Comparison of ENCODE assay signal across 8 cellular contexts in the genomic region with DNA sequence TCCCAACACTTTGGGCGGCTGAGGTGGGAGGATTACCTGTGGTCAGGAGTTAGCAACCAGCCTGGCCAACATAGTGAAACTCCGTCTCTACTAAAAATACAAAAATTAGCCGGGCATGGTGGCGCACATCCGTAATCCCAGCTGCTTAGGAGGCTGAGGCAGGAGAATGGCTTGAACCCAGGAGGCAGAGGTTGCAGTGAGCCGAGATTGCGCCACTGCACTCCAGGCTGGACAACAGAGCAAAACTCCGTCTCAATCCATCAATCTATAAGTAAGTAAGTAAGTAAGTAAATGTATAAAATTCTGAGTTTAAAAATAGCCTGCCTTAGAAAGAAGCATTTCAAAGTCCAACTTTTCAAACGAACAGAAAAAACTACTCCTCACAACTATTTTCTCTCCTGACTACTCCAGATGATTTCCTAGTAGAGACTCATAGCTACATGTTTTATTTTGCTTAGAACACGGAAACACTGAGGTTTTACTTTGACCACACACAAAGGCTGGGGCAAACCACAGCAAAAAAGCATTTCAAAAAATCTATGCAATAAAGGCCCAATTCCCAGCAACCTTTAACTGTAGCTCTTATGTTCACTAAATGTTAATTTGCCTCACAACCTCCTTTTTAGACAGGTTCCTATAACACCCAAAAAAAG. TPM values are rescaled to one million over a fixed set of nuclear protein-coding genes. Genes with fewer than 3 reads are reported as not detected.
A peak's percentile ranks its signal among the peaks of the same experiment; 100 is the strongest.
DNase-seq lines count a peak whose midpoint lies in the region; ATAC-seq and FAIRE-seq lines count a peak whose summit lies in the region.

No MANE protein-coding gene starts in this region.

- H3K9ac ChIP-seq in skeletal muscle satellite cell (ENCODE audit: low read depth, low read length): peak overlapping the region; percentile 55

- peak overlapping the region; percentile 33 for H3K4me3 ChIP-seq in skeletal muscle satellite cell (ENCODE audit: low read length)

- DNase-seq in Kasumi-1 (lab: John Stamatoyannopoulos, UW) (peak; percentile 50 to 57), amniotic epithelial cell (ENCODE audit: low read depth) (peak; percentile 60), urothelium cell line (ENCODE audit: low spot score) (no peak), NCI-H1694 treated with DMSO at 0.1 percent for 48 hours (lab: John Stamatoyannopoulos, UW) (no peak)

- H3K36me3 ChIP-seq in skeletal muscle satellite cell (ENCODE audit: insufficient read depth, low read length): peaks cover 21% of the 10 kb centered on the region

- no peak for FAIRE-seq in urothelium cell line (lab: Jason Lieb, UNC)

- peak overlapping the region; percentile 63 for H3K4me2 ChIP-seq in skeletal muscle satellite cell (ENCODE audit: low read length)

- H3K9me3 ChIP-seq in skeletal muscle satellite cell (replicated peaks; ENCODE audit: low read length): no peaks in the 10 kb centered on the region

- H3K4me1 ChIP-seq in skeletal muscle satellite cell (ENCODE audit: control insufficient read depth, insufficient read depth, low read length): peaks cover 31% of the 10 kb centered on the region

- ATAC-seq in GM18909 (IDR thresholded peaks at IDR 0.05; ENCODE audit: poor library complexity, unreplicated experiment): peak; percentile 34
- ATAC-seq in HG02973 (IDR thresholded peaks at IDR 0.05; ENCODE audit: unreplicated experiment): no peak
- no peak for ATAC-seq in GM19023 (IDR thresholded peaks at IDR 0.05; ENCODE audit: unreplicated experiment)

- H3K27me3 ChIP-seq in skeletal muscle satellite cell (ENCODE audit: control insufficient read depth, insufficient read depth, low read length): no peaks in the 10 kb centered on the region

RNA-seq across cellular contexts. Expression of a gene that starts 16.3 kb away (rescaled TPM):
- total RNA-seq in skeletal muscle satellite cell (2012; rRNA removed): 17.0 and 21.3 TPM in 2 replicates

RNA-seq across cellular contexts. Expression of a gene that starts 18.2 kb away (rescaled TPM):
- total RNA-seq in skeletal muscle satellite cell (2012; rRNA removed): 0.22 TPM in 1 of 2 replicates, not detected in the other

RNA-seq across cellular contexts. Expression of a gene that starts 29.3 kb away (rescaled TPM):
- total RNA-seq in skeletal muscle satellite cell (2012; rRNA removed): 25.3 and 31.9 TPM in 2 replicates

Comparison
In these comparisons a context has a peak if more than half of its experiments do, and no peak if none do; other contexts are left out.
1. DNase-seq: peak in Kasumi-1 (2 of 2) and amniotic epithelial cell (single experiment); none in urothelium cell line (single experiment) and NCI-H1694 treated with DMSO at 0.1 percent for 48 hours (single experiment).